ENCODE assay signal across 1 cellular context in the genomic region with DNA sequence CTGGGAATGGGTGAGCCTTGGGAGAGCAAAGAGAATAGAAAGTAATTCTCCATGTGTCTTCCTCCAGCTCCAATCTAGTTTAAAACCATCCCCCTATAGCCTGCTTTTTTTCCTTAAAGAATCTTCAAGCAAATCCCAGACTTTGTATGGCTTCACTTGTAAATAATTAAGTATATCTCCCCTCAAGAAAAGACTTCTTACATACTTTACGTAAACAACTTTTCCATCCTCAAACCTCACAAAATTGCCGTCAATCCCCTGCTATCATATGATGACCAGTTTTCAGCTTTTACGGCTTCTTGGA.
TF ChIP-seq lines count a peak whose summit lies in the region.

No MANE protein-coding gene starts in this region.

TF ChIP-seq in HepG2, 621 proteins besides CTCF, POLR2A, EP300 and RAD21 (continued from another document):
- TF ChIP-seq, protein P1, sequence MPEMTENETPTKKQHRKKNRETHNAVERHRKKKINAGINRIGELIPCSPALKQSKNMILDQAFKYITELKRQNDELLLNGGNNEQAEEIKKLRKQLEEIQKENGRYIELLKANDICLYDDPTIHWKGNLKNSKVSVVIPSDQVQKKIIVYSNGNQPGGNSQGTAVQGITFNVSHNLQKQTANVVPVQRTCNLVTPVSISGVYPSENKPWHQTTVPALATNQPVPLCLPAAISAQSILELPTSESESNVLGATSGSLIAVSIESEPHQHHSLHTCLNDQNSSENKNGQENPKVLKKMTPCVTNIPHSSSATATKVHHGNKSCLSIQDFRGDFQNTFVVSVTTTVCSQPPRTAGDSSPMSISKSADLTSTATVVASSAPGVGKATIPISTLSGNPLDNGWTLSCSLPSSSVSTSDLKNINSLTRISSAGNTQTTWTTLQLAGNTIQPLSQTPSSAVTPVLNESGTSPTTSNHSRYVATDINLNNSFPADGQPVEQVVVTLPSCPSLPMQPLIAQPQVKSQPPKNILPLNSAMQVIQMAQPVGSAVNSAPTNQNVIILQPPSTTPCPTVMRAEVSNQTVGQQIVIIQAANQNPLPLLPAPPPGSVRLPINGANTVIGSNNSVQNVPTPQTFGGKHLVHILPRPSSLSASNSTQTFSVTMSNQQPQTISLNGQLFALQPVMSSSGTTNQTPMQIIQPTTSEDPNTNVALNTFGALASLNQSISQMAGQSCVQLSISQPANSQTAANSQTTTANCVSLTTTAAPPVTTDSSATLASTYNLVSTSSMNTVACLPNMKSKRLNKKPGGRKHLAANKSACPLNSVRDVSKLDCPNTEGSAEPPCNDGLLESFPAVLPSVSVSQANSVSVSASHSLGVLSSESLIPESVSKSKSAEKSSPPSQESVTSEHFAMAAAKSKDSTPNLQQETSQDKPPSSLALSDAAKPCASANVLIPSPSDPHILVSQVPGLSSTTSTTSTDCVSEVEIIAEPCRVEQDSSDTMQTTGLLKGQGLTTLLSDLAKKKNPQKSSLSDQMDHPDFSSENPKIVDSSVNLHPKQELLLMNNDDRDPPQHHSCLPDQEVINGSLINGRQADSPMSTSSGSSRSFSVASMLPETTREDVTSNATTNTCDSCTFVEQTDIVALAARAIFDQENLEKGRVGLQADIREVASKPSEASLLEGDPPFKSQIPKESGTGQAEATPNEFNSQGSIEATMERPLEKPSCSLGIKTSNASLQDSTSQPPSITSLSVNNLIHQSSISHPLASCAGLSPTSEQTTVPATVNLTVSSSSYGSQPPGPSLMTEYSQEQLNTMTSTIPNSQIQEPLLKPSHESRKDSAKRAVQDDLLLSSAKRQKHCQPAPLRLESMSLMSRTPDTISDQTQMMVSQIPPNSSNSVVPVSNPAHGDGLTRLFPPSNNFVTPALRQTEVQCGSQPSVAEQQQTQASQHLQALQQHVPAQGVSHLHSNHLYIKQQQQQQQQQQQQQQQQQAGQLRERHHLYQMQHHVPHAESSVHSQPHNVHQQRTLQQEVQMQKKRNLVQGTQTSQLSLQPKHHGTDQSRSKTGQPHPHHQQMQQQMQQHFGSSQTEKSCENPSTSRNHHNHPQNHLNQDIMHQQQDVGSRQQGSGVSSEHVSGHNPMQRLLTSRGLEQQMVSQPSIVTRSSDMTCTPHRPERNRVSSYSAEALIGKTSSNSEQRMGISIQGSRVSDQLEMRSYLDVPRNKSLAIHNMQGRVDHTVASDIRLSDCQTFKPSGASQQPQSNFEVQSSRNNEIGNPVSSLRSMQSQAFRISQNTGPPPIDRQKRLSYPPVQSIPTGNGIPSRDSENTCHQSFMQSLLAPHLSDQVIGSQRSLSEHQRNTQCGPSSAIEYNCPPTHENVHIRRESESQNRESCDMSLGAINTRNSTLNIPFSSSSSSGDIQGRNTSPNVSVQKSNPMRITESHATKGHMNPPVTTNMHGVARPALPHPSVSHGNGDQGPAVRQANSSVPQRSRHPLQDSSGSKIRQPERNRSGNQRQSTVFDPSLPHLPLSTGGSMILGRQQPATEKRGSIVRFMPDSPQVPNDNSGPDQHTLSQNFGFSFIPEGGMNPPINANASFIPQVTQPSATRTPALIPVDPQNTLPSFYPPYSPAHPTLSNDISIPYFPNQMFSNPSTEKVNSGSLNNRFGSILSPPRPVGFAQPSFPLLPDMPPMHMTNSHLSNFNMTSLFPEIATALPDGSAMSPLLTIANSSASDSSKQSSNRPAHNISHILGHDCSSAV (CRISPR knock-in tag; IDR thresholded peaks at IDR 0.05; ENCODE audit: borderline replicate concordance), result no peak
- TF ChIP-seq ZNF773 (CRISPR knock-in tag; IDR thresholded peaks at IDR 0.05; ENCODE audit: borderline replicate concordance) (no peak), ZNF878 (CRISPR knock-in tag; IDR thresholded peaks at IDR 0.05) (0 out of 2 replicates have a peak, but pooled peaks have one; percentile 24)
- TF ChIP-seq, protein P2, sequence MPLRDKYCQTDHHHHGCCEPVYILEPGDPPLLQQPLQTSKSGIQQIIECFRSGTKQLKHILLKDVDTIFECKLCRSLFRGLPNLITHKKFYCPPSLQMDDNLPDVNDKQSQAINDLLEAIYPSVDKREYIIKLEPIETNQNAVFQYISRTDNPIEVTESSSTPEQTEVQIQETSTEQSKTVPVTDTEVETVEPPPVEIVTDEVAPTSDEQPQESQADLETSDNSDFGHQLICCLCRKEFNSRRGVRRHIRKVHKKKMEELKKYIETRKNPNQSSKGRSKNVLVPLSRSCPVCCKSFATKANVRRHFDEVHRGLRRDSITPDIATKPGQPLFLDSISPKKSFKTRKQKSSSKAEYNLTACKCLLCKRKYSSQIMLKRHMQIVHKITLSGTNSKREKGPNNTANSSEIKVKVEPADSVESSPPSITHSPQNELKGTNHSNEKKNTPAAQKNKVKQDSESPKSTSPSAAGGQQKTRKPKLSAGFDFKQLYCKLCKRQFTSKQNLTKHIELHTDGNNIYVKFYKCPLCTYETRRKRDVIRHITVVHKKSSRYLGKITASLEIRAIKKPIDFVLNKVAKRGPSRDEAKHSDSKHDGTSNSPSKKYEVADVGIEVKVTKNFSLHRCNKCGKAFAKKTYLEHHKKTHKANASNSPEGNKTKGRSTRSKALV (CRISPR knock-in tag; IDR thresholded peaks at IDR 0.05), result 0 out of 2 replicates have a peak, but pooled peaks have one; percentile 15
